ENCODE assay signal across 25 cellular contexts in genomic region chr21:40421121-40421520, GRCh38.
DNase-seq lines count a peak whose midpoint lies in the region; ATAC-seq, FAIRE-seq and TF ChIP-seq lines count a peak whose summit lies in the region.
"Had no signal": no experiment of that assay in that cellular context is flagged by ENCODE, and none has a peak within 500 bp of the region (broad histone marks: within the 10 kb centered on the region; RNA-seq: fewer than 3 reads in every experiment).

No MANE protein-coding gene starts in this region.

- TF ChIP-seq CTCF in MCF 10A (IDR thresholded peaks at IDR 0.05; ENCODE audit: unreplicated experiment) (no peak), breast epithelium (IDR thresholded peaks at IDR 0.05) (no peak), bronchial epithelial cell (IDR thresholded peaks at IDR 0.05; ENCODE audit: insufficient read depth, low read length, severe bottlenecking) (no peak), right atrium auricular region (IDR thresholded peaks at IDR 0.05) (no peak)

- no peaks in the 10 kb centered on the region for H3K36me3 Mint-ChIP-seq in MCF 10A (ENCODE audit: insufficient read depth, unreplicated experiment)
- H3K36me3 Mint-ChIP-seq: CD4-positive, CD25-positive, alpha-beta regulatory T cell; CD8-positive, alpha-beta T cell had no signal

- no peak overlapping the region for H3K27ac Mint-ChIP-seq in MCF 10A (ENCODE audit: low read depth, unreplicated experiment)
- H3K27ac Mint-ChIP-seq: B cell; CD4-positive, CD25-positive, alpha-beta regulatory T cell; CD8-positive, alpha-beta T cell; HFFc6 had no signal

- H3K9me3 ChIP-seq in breast epithelium: peaks cover 0 to 6% of the 10 kb centered on the region in 2 donors
- peaks cover 0 to 8% of the 10 kb centered on the region in 2 donors for H3K9me3 ChIP-seq in right atrium auricular region

- no peaks in the 10 kb centered on the region for H3K4me1 ChIP-seq in breast epithelium
- no peaks in the 10 kb centered on the region for H3K4me1 ChIP-seq in right atrium auricular region
- H3K4me1 ChIP-seq: BLaER1, Caco-2, HAP-1 had no signal

- no TSS peak for BruUV-seq in MCF 10A (replicated peaks; lab: Mats Ljungman, UMichigan)

- H3K4me1 Mint-ChIP-seq in MCF 10A (ENCODE audit: insufficient read depth, unreplicated experiment): no peaks in the 10 kb centered on the region
- H3K4me1 Mint-ChIP-seq: B cell; CD4-positive, CD25-positive, alpha-beta regulatory T cell had no signal

- H3K36me3 ChIP-seq in breast epithelium: no peaks in the 10 kb centered on the region
- H3K36me3 ChIP-seq in bronchial epithelial cell (ENCODE audit: control insufficient read depth, insufficient read depth, low read length): no peaks in the 10 kb centered on the region
- no peaks in the 10 kb centered on the region for H3K36me3 ChIP-seq in right atrium auricular region
- H3K36me3 ChIP-seq: BLaER1, HAP-1 had no signal

- TF ChIP-seq POLR2A in breast epithelium (IDR thresholded peaks at IDR 0.05): no peak

- peak; percentile 1 for DNase-seq in MCF 10A (ENCODE audit: unreplicated experiment)
- DNase-seq in breast epithelium (ENCODE audit: low spot score in 2 of 2): no peak
- DNase-seq in bronchial epithelial cell (ENCODE audit: low read depth): peak; percentile 80
- DNase-seq in NCI-H1105 (lab: John Stamatoyannopoulos, UW): no peak
- no peak for DNase-seq in right atrium auricular region (ENCODE audit: low spot score)
- DNase-seq: Caco-2; CD4-positive, CD25-positive, alpha-beta regulatory T cell; CD8-positive, alpha-beta T cell; DMS153; DND-41; GOT3; HFFc6 had no signal

- POLR2A ChIA-PET in MCF 10A (lab: Yijun Ruan, JAX): no interaction called here

- H3K27ac ChIP-seq in breast epithelium (no peak overlapping the region), right atrium auricular region (no peak overlapping the region)
- H3K27ac ChIP-seq: 22Rv1, BLaER1, C4-2B had no signal

- no peaks in the 10 kb centered on the region for H3K27me3 ChIP-seq in breast epithelium
- H3K27me3 ChIP-seq in bronchial epithelial cell (ENCODE audit: control insufficient read depth, insufficient read depth, low read length): no peaks in the 10 kb centered on the region
- no peaks in the 10 kb centered on the region for H3K27me3 ChIP-seq in right atrium auricular region
- H3K27me3 ChIP-seq: BLaER1 had no signal

- FAIRE-seq in bronchial epithelial cell (lab: Jason Lieb, UNC): no peak
- FAIRE-seq: A204.1, G401.6, GM12892, GM19239, H54 had no signal

- peak; percentile 87 for ATAC-seq in esophagus mucosa
- no peak for ATAC-seq in HG02973 (IDR thresholded peaks at IDR 0.05; ENCODE audit: unreplicated experiment)
- no peak for ATAC-seq in GM19351 (IDR thresholded peaks at IDR 0.05; ENCODE audit: unreplicated experiment)
- ATAC-seq: CD8-positive, alpha-beta T cell had no signal

- no peaks in the 10 kb centered on the region for H3K9me3 Mint-ChIP-seq in MCF 10A (ENCODE audit: unreplicated experiment)

- H3K4me3 Mint-ChIP-seq in MCF 10A (ENCODE audit: unreplicated experiment): no peak overlapping the region
- H3K4me3 Mint-ChIP-seq: B cell; CD8-positive, alpha-beta T cell; HFFc6 had no signal

- intact Hi-C loops in MCF 10A (cut with micrococcal nuclease) (no loop called here), breast epithelium (cut with DNase I; ENCODE audit: low total_unique reads) (no loop called here)

- no peak overlapping the region for H3K4me3 ChIP-seq in breast epithelium
- no peak overlapping the region for H3K4me3 ChIP-seq in bronchial epithelial cell (ENCODE audit: low read depth, low read length)
- no peak overlapping the region for H3K4me3 ChIP-seq in right atrium auricular region
- H3K4me3 ChIP-seq: BLaER1, HAP-1 had no signal

- H3K27me3 Mint-ChIP-seq in MCF 10A (ENCODE audit: insufficient read depth, unreplicated experiment): no peaks in the 10 kb centered on the region
- H3K27me3 Mint-ChIP-seq: B cell; CD4-positive, CD25-positive, alpha-beta regulatory T cell had no signal

- CTCF ChIA-PET in MCF 10A (lab: Yijun Ruan, JAX): interaction anchor here (1.8 kb wide), 1 partner anchor 47 kb away, joined by 6 read pairs; no protein-coding TSS in a partner anchor

Comparison
In these comparisons a context has a peak if more than half of its experiments do, and no peak if none do; other contexts are left out.
1. DNase-seq: peak in MCF 10A (single experiment) and bronchial epithelial cell (single experiment); none in breast epithelium (0 of 2), NCI-H1105 (single experiment) and right atrium auricular region (single experiment).